ENCODE assay signal across 21 cellular contexts in the genomic region with DNA sequence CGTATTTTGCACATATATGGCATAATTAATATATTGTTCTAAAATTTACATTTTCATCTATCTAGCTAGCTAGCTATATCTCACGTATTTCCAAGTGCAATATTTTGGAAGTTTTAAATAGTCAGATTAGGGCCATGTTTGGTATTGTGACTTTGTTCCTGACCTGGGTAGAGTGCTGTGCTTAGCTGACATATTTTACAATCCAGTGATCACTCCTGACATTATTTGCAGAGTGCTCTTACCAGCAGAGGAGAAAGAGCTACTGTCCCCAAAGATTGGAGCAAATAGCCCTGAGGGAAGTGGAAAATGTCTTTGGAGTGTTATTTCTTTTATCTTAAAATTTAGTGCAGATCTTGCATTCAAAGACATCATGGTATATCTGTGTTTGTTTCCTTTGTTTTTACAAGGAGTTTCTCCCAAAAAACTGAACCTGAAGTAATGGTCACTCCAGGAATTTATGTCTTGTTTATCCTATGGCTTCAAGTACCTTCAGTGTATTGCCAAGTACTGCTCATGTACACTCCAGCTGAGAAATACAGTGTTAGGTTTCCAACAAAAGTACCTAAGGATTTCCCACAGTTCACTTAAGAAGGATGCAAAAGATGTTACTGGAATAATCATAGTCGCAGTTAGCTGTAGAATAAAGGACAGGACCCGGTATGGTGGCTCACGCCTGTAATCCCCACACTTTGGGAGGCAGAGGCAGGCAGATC.
"Had no signal": no experiment of that assay in that cellular context is flagged by ENCODE, and none has a peak within 500 bp of the region (broad histone marks: within the 10 kb centered on the region; RNA-seq: fewer than 3 reads in every experiment).

No MANE protein-coding gene starts in this region.

- H3K27ac ChIP-seq: brain microvascular endothelial cell, gastrocnemius medialis, hepatocyte, neural progenitor cell, transverse colon had no signal

- H3K27me3 Mint-ChIP-seq: activated CD4-positive, alpha-beta T cell treated with anti-CD3 and anti-CD28 coated beads for 36 hours; activated CD8-positive, alpha-beta memory T cell treated with anti-CD3 and anti-CD28 coated beads, Interleukin-2, amount 10 ng/mL, durations not matched to agents 7 days and 5 days; activated naive CD8-positive, alpha-beta T cell treated with anti-CD3 and anti-CD28 coated beads, Interleukin-2, amount 10 ng/mL, durations not matched to agents 7 days and 5 days; memory B cell; naive thymus-derived CD8-positive, alpha-beta T cell had no signal

- H3K9me3 ChIP-seq: gastrocnemius medialis, transverse colon had no signal

- ATAC-seq: activated CD4-positive, alpha-beta T cell treated with anti-CD3 and anti-CD28 coated beads for 36 hours; activated CD8-positive, alpha-beta memory T cell treated with anti-CD3 and anti-CD28 coated beads, Interleukin-2, amount 10 ng/mL, durations not matched to agents 7 days and 5 days; activated CD8-positive, alpha-beta T cell treated with anti-CD3 and anti-CD28 coated beads, Interleukin-2, amount 10 ng/mL, durations not matched to agents 7 days and 5 days; gastrocnemius medialis; left cardiac atrium; naive thymus-derived CD8-positive, alpha-beta T cell; right cardiac atrium had no signal

- H3K4me1 ChIP-seq: transverse colon had no signal

- H3K4me3 ChIP-seq: gastrocnemius medialis, hepatocyte, neural progenitor cell, transverse colon had no signal

- H3K4me1 Mint-ChIP-seq: memory B cell, neural progenitor cell had no signal

- H3K4me3 Mint-ChIP-seq: activated CD4-positive, alpha-beta T cell treated with anti-CD3 and anti-CD28 coated beads for 36 hours; activated CD8-positive, alpha-beta memory T cell treated with anti-CD3 and anti-CD28 coated beads, Interleukin-2, amount 10 ng/mL, durations not matched to agents 7 days and 5 days; activated CD8-positive, alpha-beta T cell treated with anti-CD3 and anti-CD28 coated beads, Interleukin-2, amount 10 ng/mL, durations not matched to agents 7 days and 5 days; activated naive CD4-positive, alpha-beta T cell treated with anti-CD3 and anti-CD28 coated beads for 36 hours; activated naive CD8-positive, alpha-beta T cell treated with anti-CD3 and anti-CD28 coated beads, Interleukin-2, amount 10 ng/mL, durations not matched to agents 7 days and 5 days; memory B cell; naive thymus-derived CD8-positive, alpha-beta T cell; neural progenitor cell had no signal

- DNase-seq: activated CD4-positive, alpha-beta T cell treated with anti-CD3 and anti-CD28 coated beads for 36 hours; activated CD4-positive, CD25-positive, alpha-beta regulatory T cell; activated CD8-positive, alpha-beta memory T cell treated with anti-CD3 and anti-CD28 coated beads, Interleukin-2, amount 10 ng/mL, durations not matched to agents 7 days and 5 days; activated CD8-positive, alpha-beta T cell treated with anti-CD3 and anti-CD28 coated beads, Interleukin-2, amount 10 ng/mL, durations not matched to agents 7 days and 5 days; activated effector memory CD4-positive, alpha-beta T cell treated with Interleukin-2 at 50 U/mL for 16 hours; activated naive CD4-positive, alpha-beta T cell treated with anti-CD3 and anti-CD28 coated beads for 36 hours; activated naive CD8-positive, alpha-beta T cell treated with anti-CD3 and anti-CD28 coated beads, Interleukin-2, amount 10 ng/mL, durations not matched to agents 7 days and 5 days; brain microvascular endothelial cell; central memory CD4-positive, alpha-beta T cell; effector CD8-positive, alpha-beta T cell; gastrocnemius medialis; left cardiac atrium; naive thymus-derived CD8-positive, alpha-beta T cell; right cardiac atrium; stimulated activated CD4-positive, alpha-beta T cell treated with anti-CD3 and anti-CD28 coated beads, Interleukin-15, amount 100 ng/mL, for 24 hours; stimulated activated naive CD4-positive, alpha-beta T cell treated with Interleukin-2 at 50 U/mL for 16 hours; T-helper 1 cell; transverse colon had no signal

- H3K27me3 ChIP-seq: brain microvascular endothelial cell, gastrocnemius medialis, hepatocyte, neural progenitor cell, transverse colon had no signal

- H3K9me3 Mint-ChIP-seq: activated naive CD4-positive, alpha-beta T cell treated with anti-CD3 and anti-CD28 coated beads for 36 hours; activated naive CD8-positive, alpha-beta T cell treated with anti-CD3 and anti-CD28 coated beads, Interleukin-2, amount 10 ng/mL, durations not matched to agents 7 days and 5 days; memory B cell; naive thymus-derived CD8-positive, alpha-beta T cell; neural progenitor cell had no signal

- H3K27ac Mint-ChIP-seq: activated CD4-positive, alpha-beta T cell treated with anti-CD3 and anti-CD28 coated beads for 36 hours; activated CD8-positive, alpha-beta memory T cell treated with anti-CD3 and anti-CD28 coated beads, Interleukin-2, amount 10 ng/mL, durations not matched to agents 7 days and 5 days; activated CD8-positive, alpha-beta T cell treated with anti-CD3 and anti-CD28 coated beads, Interleukin-2, amount 10 ng/mL, durations not matched to agents 7 days and 5 days; activated naive CD4-positive, alpha-beta T cell treated with anti-CD3 and anti-CD28 coated beads for 36 hours; activated naive CD8-positive, alpha-beta T cell treated with anti-CD3 and anti-CD28 coated beads, Interleukin-2, amount 10 ng/mL, durations not matched to agents 7 days and 5 days; memory B cell; neural progenitor cell had no signal

- H3K36me3 ChIP-seq: brain microvascular endothelial cell, gastrocnemius medialis, neural progenitor cell, transverse colon had no signal
